11 cellular contexts compared by ENCODE assay signal in the genomic region with DNA sequence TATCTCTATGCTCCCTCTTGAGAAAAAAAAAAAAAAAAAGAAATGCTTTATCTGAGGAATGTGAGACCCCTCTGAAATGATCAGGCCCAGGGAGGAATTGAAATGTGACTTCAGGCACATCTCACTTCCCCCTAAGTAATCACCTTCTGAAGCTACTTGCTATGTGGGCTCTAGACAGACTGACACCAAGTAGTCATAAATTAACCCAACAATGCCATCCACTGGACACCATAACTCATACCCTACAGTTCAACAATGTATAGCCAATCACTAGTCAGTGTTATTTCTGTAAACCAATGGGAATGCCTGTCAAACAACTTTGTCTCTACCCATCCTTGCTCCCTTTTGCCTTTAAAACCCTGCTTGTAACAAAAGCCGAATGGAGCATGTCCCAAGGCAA.
DNase-seq lines count a peak whose midpoint lies in the region; ATAC-seq lines count a peak whose summit lies in the region.
"Had no signal": no experiment of that assay in that cellular context is flagged by ENCODE, and none has a peak within 500 bp of the region (broad histone marks: within the 10 kb centered on the region; RNA-seq: fewer than 3 reads in every experiment).

No MANE protein-coding gene starts in this region.

- ATAC-seq in GM18867 (IDR thresholded peaks at IDR 0.05; ENCODE audit: unreplicated experiment): peak; percentile 74
- ATAC-seq in GM21576 (IDR thresholded peaks at IDR 0.05; ENCODE audit: unreplicated experiment): peak; percentile 77
- peak; percentile 89 for ATAC-seq in HG03342 (IDR thresholded peaks at IDR 0.05; ENCODE audit: unreplicated experiment)
- ATAC-seq in HG03439 (IDR thresholded peaks at IDR 0.05; ENCODE audit: unreplicated experiment): no peak
- ATAC-seq: T-cell had no signal

- DNase-seq in RKO (ENCODE audit: low spot score): peak; percentile 34
- no peak for DNase-seq in AG20443 (ENCODE audit: low spot score)
- no peak for DNase-seq in activated CD8-positive, alpha-beta memory T cell treated with anti-CD3 and anti-CD28 coated beads, Interleukin-2, amount 50 U/mL, for 4 hours
- DNase-seq: activated CD8-positive, alpha-beta memory T cell treated with anti-CD3 and anti-CD28 coated beads for 24 hours; NCI-H2081; substantia nigra; T-cell had no signal
